8 cellular contexts compared by ENCODE assay signal in the genomic region with DNA sequence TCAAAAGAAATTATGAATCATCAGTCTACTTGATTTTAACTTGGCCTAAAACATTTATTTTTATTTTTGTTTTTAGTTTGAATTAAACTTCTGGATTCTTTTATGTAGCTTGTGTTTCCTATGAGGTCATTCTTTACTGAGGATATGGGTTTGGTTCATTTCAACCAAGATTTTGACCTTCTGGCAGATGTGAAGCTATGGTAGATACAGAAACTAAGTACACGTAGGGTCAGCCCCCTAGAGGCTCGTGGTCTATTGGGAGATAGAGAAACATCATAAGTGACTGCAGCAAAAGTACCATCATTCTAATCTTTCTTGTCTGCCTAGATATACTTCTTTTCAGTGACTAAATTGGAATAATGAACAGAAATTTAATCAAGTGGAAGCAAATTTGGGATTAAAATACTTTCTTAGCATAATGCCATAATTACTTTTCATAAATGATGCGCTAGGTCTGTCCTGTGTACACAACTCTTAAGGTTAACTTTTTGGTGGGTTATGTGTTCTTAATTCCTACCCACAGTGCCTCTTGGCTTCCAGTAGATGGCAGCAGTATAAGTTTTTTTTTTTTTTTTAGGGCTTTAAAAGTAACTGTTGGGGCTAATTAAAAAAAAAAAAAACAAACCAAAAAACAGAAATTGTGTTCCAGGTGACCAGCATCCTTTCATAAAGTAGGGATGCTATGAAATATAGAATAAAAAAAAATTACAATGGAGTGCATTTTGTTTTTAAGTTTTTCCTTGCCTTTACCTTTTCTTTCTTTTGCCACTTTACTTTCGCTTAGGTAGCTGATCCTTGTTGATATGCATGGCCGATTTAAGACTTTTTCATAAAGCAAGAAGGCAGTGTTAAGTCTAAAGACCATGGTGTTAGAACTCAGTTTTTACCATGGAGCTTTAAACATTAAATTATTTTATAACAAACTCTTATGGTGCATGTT. TPM values are rescaled to one million over a fixed set of nuclear protein-coding genes. Genes with fewer than 3 reads are reported as not detected.
A peak's percentile ranks its signal among the peaks of the same experiment; 100 is the strongest.
DNase-seq lines count a peak whose midpoint lies in the region; ATAC-seq and TF ChIP-seq lines count a peak whose summit lies in the region.

No MANE protein-coding gene starts in this region.

- no peak overlapping the region for H3K9ac ChIP-seq in OCI-LY3 (ENCODE audit: low read length)

- intact Hi-C loops in natural killer cell (cut with micrococcal nuclease): no loop called here

- H3K4me3 Mint-ChIP-seq in natural killer cell: no peak overlapping the region
- no peak overlapping the region for H3K4me3 Mint-ChIP-seq in natural killer cell treated with Interleukin-12 subunit alpha and Interleukin-12 subunit beta and Interleukin-15 and Interleukin-18, amount 100 ng/mL, for 72 hours

- no peaks in the 10 kb centered on the region for H3K79me2 ChIP-seq in OCI-LY3 (ENCODE audit: low read length)

- no peak overlapping the region for H3K4me2 ChIP-seq in OCI-LY3 (ENCODE audit: low read length)

- DNase-seq in natural killer cell (no peak), fibroblast of gingiva (ENCODE audit: low read depth) (peak; percentile 8), retinal pigment epithelial cell (ENCODE audit: low read depth) (no peak), NCI-H774 (lab: John Stamatoyannopoulos, UW) (no peak), NCI-H510A treated with DMSO at 0.1 percent for 48 hours (lab: John Stamatoyannopoulos, UW) (no peak)
- DNase-seq in natural killer cell treated with Interleukin-12 subunit alpha and Interleukin-12 subunit beta and Interleukin-15 and Interleukin-18, amount 100 ng/mL, for 72 hours (ENCODE audit: low spot score): no peak

- no peaks in the 10 kb centered on the region for H4K20me1 ChIP-seq in OCI-LY3 (ENCODE audit: insufficient read depth, low read length)

- no peak overlapping the region for H3K27ac Mint-ChIP-seq in natural killer cell
- H3K27ac Mint-ChIP-seq in natural killer cell treated with Interleukin-12 subunit alpha and Interleukin-12 subunit beta and Interleukin-15 and Interleukin-18, amount 100 ng/mL, for 72 hours: no peak overlapping the region

- H3K27me3 Mint-ChIP-seq in natural killer cell (ENCODE audit: low read depth in 2 of 2): no peaks in the 10 kb centered on the region
- no peaks in the 10 kb centered on the region for H3K27me3 Mint-ChIP-seq in natural killer cell treated with Interleukin-12 subunit alpha and Interleukin-12 subunit beta and Interleukin-15 and Interleukin-18, amount 100 ng/mL, for 72 hours

- H3K4me1 ChIP-seq in OCI-LY3 (ENCODE audit: low read length): no peaks in the 10 kb centered on the region

- H3K4me1 Mint-ChIP-seq in natural killer cell: no peaks in the 10 kb centered on the region
- no peaks in the 10 kb centered on the region for H3K4me1 Mint-ChIP-seq in natural killer cell treated with Interleukin-12 subunit alpha and Interleukin-12 subunit beta and Interleukin-15 and Interleukin-18, amount 100 ng/mL, for 72 hours (ENCODE audit: low read depth in 2 of 2)

- ATAC-seq in natural killer cell (peak in 1 of 3 donors; percentile 56), HG03439 (IDR thresholded peaks at IDR 0.05; ENCODE audit: unreplicated experiment) (no peak)
- no peak for ATAC-seq in natural killer cell treated with Interleukin-12 subunit alpha and Interleukin-12 subunit beta and Interleukin-15 and Interleukin-18, amount 100 ng/mL, for 72 hours

- no peaks in the 10 kb centered on the region for H3K27me3 ChIP-seq in OCI-LY3 (ENCODE audit: low read depth, low read length)

- no peaks in the 10 kb centered on the region for H3K9me3 Mint-ChIP-seq in natural killer cell
- H3K9me3 Mint-ChIP-seq in natural killer cell treated with Interleukin-12 subunit alpha and Interleukin-12 subunit beta and Interleukin-15 and Interleukin-18, amount 100 ng/mL, for 72 hours: no peaks in the 10 kb centered on the region

- H3K4me3 ChIP-seq in OCI-LY3 (ENCODE audit: low read length): no peak overlapping the region
- H3K4me3 ChIP-seq in retinal pigment epithelial cell (ENCODE audit: low read length): no peak overlapping the region

- H2AFZ ChIP-seq in OCI-LY3 (ENCODE audit: low read depth, low read length): no peak overlapping the region

- no peak overlapping the region for H3K27ac ChIP-seq in OCI-LY3 (ENCODE audit: low read length)

- peak; percentile 69 for TF ChIP-seq CTCF in natural killer cell (IDR thresholded peaks at IDR 0.05)
- TF ChIP-seq CTCF in OCI-LY3 (IDR thresholded peaks at IDR 0.05; ENCODE audit: low read depth, low read length): peak; percentile 24; the same call in 1 of the 2 replicates
- peak; percentile 64 for TF ChIP-seq CTCF in retinal pigment epithelial cell (conservative IDR thresholded peaks at IDR 0.05; ENCODE audit: low read depth, low read length)

- H3K36me3 ChIP-seq in OCI-LY3 (replicated peaks; ENCODE audit: low read depth, low read length): no peaks in the 10 kb centered on the region

- H3K9me3 ChIP-seq in OCI-LY3 (ENCODE audit: insufficient read depth, low read length): no peaks in the 10 kb centered on the region

- no peaks in the 10 kb centered on the region for H3K36me3 Mint-ChIP-seq in natural killer cell
- H3K36me3 Mint-ChIP-seq in natural killer cell treated with Interleukin-12 subunit alpha and Interleukin-12 subunit beta and Interleukin-15 and Interleukin-18, amount 100 ng/mL, for 72 hours: no peaks in the 10 kb centered on the region

RNA-seq across cellular contexts. Expression of a gene that starts 49.9 kb away (rescaled TPM):
- under 1 TPM; 0.07 to 0.43 (median 0.35) TPM for total RNA-seq in natural killer cell
- total RNA-seq in natural killer cell treated with Interleukin-12 subunit alpha and Interleukin-12 subunit beta and Interleukin-15 and Interleukin-18, amount 100 ng/mL, for 72 hours: under 1 TPM in 1 of 2 donors, not detected in 1; 0.73 TPM
